Comparison of ENCODE assay signal across 1 cellular context in the genomic region with DNA sequence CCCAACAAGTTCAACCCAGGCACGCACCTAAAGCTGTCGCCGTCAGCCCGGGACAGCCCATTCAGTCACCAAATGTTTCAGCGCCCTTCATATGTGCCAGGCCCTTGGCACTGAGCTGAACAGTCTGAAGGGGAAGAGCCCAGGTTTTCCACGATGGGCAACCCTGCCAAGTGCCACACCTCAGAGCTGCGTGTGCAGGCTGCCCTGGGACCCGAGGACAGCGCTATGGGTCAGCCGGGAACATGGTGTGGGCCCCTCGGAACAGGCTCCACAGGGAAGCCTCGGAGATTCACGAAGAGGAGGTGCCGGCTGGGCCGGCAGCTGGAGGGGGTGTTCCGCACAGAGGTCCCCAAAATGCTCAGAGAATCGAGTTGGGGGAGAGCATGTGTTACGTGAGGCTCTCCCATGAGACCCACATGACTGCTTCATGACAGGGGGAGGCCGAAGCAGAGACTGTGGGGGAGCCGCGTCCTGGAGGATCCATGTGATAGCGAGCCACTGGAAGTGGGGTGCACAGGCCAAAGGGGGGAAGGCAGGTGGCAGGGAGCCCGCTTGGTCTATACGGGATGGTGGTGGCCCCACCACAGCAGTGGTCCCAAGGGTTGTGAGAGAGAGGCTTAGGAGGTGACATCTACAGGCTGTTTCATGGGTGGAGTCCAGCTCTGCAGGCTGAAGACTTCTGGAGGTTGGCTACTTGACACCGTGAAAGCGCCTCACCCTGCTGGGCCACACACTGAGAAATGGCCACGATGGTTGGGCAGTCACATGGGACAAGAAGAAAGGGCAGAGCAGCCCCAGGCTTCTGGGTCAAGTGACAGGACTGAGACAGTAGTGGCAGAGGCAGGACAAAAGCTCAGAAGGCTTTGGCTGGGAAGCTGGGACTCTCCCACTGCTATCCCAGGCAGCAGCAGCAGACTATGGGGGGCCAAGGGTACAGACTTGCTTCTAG.
TF ChIP-seq lines count a peak whose summit lies in the region.

No MANE protein-coding gene starts in this region.

TF ChIP-seq in Ishikawa, 13 proteins besides CTCF, POLR2A, EP300 and RAD21:
- peak; percentile 57; the same call in 1 of the 2 replicates for TF ChIP-seq USF1 (IDR thresholded peaks at IDR 0.05)
- TF ChIP-seq, protein P1, sequence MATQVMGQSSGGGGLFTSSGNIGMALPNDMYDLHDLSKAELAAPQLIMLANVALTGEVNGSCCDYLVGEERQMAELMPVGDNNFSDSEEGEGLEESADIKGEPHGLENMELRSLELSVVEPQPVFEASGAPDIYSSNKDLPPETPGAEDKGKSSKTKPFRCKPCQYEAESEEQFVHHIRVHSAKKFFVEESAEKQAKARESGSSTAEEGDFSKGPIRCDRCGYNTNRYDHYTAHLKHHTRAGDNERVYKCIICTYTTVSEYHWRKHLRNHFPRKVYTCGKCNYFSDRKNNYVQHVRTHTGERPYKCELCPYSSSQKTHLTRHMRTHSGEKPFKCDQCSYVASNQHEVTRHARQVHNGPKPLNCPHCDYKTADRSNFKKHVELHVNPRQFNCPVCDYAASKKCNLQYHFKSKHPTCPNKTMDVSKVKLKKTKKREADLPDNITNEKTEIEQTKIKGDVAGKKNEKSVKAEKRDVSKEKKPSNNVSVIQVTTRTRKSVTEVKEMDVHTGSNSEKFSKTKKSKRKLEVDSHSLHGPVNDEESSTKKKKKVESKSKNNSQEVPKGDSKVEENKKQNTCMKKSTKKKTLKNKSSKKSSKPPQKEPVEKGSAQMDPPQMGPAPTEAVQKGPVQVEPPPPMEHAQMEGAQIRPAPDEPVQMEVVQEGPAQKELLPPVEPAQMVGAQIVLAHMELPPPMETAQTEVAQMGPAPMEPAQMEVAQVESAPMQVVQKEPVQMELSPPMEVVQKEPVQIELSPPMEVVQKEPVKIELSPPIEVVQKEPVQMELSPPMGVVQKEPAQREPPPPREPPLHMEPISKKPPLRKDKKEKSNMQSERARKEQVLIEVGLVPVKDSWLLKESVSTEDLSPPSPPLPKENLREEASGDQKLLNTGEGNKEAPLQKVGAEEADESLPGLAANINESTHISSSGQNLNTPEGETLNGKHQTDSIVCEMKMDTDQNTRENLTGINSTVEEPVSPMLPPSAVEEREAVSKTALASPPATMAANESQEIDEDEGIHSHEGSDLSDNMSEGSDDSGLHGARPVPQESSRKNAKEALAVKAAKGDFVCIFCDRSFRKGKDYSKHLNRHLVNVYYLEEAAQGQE (IDR thresholded peaks at IDR 0.05; ENCODE audit: low read depth) = no peak
- no peak for TF ChIP-seq EGR1 (IDR thresholded peaks at IDR 0.05)
- no peak for TF ChIP-seq FOXM1 (IDR thresholded peaks at IDR 0.05; ENCODE audit: borderline replicate concordance, low read depth)
- TF ChIP-seq ZBTB7A (IDR thresholded peaks at IDR 0.05; ENCODE audit: low read depth) = no peak
- no peak for TF ChIP-seq TEAD4 (IDR thresholded peaks at IDR 0.05)
- no peak for TF ChIP-seq CEBPB (IDR thresholded peaks at IDR 0.05)
- TF ChIP-seq MAX (IDR thresholded peaks at IDR 0.05) = peak; percentile 42; the same call in 1 of the 2 replicates
TF ChIP-seq in Ishikawa: peak in this region for 2.
